In genomic region chr7:334618-335357, GRCh38 we compare ENCODE assay signal across 33 cellular contexts. TPM values are rescaled to one million over a fixed set of nuclear protein-coding genes. Genes with fewer than 3 reads are reported as not detected.
DNase-seq lines count a peak whose midpoint lies in the region; ATAC-seq, FAIRE-seq and TF ChIP-seq lines count a peak whose summit lies in the region.
"Had no signal": no experiment of that assay in that cellular context is flagged by ENCODE, and none has a peak within 500 bp of the region (broad histone marks: within the 10 kb centered on the region; RNA-seq: fewer than 3 reads in every experiment).

No MANE protein-coding gene starts in this region.

- in situ Hi-C loops in K562 (cut with MboI): loop anchor here (5.0 kb wide), 1 partner anchor 188 kb away; no protein-coding TSS in a partner anchor

- H3K79me2 ChIP-seq in K562 (ENCODE audit: control insufficient read depth, insufficient read depth, low read length) (no peaks in the 10 kb centered on the region), neural progenitor cell (ENCODE audit: low read depth) (no peaks in the 10 kb centered on the region), hepatocyte (no peaks in the 10 kb centered on the region)

- no peak overlapping the region for H3K27ac Mint-ChIP-seq in activated naive CD4-positive, alpha-beta T cell treated with anti-CD3 and anti-CD28 coated beads, Interleukin-2, amount 10 ng/mL, durations not matched to agents 7 days and 5 days
- H3K27ac Mint-ChIP-seq in activated naive CD4-positive, alpha-beta T cell treated with anti-CD3 and anti-CD28 coated beads for 36 hours: no peak overlapping the region
- H3K27ac Mint-ChIP-seq in CD8-positive, alpha-beta T cell: no peak overlapping the region
- H3K27ac Mint-ChIP-seq in neural progenitor cell: peak overlapping the region; percentile 81
- H3K27ac Mint-ChIP-seq: natural killer cell treated with Interleukin-12 subunit alpha and Interleukin-12 subunit beta and Interleukin-15 and Interleukin-18, amount 100 ng/mL, for 72 hours had no signal

- H3K9me2 ChIP-seq in hepatocyte (replicated peaks; ENCODE audit: insufficient read depth): no peaks in the 10 kb centered on the region

- H3K4me2 ChIP-seq in K562 (ENCODE audit: insufficient read depth, low read length): no peak overlapping the region
- H3K4me2 ChIP-seq in neural progenitor cell: no peak overlapping the region
- no peak overlapping the region for H3K4me2 ChIP-seq in hepatocyte
- H3K4me2 ChIP-seq: A549 had no signal

- H3K4me3 Mint-ChIP-seq in activated naive CD4-positive, alpha-beta T cell treated with anti-CD3 and anti-CD28 coated beads, Interleukin-2, amount 10 ng/mL, durations not matched to agents 7 days and 5 days: peak overlapping the region; percentile 3
- H3K4me3 Mint-ChIP-seq in activated naive CD4-positive, alpha-beta T cell treated with anti-CD3 and anti-CD28 coated beads for 36 hours: no peak overlapping the region
- H3K4me3 Mint-ChIP-seq in CD8-positive, alpha-beta T cell: peak overlapping the region; percentile 12
- peak overlapping the region; percentile 73 for H3K4me3 Mint-ChIP-seq in neural progenitor cell
- H3K4me3 Mint-ChIP-seq: natural killer cell treated with Interleukin-12 subunit alpha and Interleukin-12 subunit beta and Interleukin-15 and Interleukin-18, amount 100 ng/mL, for 72 hours had no signal

- H3K4me3 ChIP-seq in CD8-positive, alpha-beta T cell (ENCODE audit: low read depth, low read length): no peak overlapping the region
- H3K4me3 ChIP-seq in K562: no peak overlapping the region
- H3K4me3 ChIP-seq in neural progenitor cell: no peak overlapping the region
- H3K4me3 ChIP-seq in hepatocyte: no peak overlapping the region
- H3K4me3 ChIP-seq in psoas muscle: no peak overlapping the region
- H3K4me3 ChIP-seq: A549, left lung, transverse colon had no signal

- no peaks in the 10 kb centered on the region for H3K9me1 ChIP-seq in K562 (ENCODE audit: control insufficient read depth, insufficient read depth, low read length)

- no peak for TF ChIP-seq CTCF in CD8-positive, alpha-beta T cell (IDR thresholded peaks at IDR 0.05)
- no peak for TF ChIP-seq CTCF in K562 (IDR thresholded peaks at IDR 0.05 in 2 of 3, conservative IDR thresholded peaks at IDR 0.05 in 1 of 3; ENCODE audit: insufficient read depth in 2 of 3, low read depth in 1 of 3, low read length in 3 of 3)
- no peak for TF ChIP-seq CTCF in neural progenitor cell (IDR thresholded peaks at IDR 0.05)
- no peak for TF ChIP-seq CTCF in hepatocyte (IDR thresholded peaks at IDR 0.05; ENCODE audit: poor library complexity)
- TF ChIP-seq CTCF in psoas muscle (IDR thresholded peaks at IDR 0.05): no peak

- intact Hi-C loops in activated naive CD4-positive, alpha-beta T cell treated with anti-CD3 and anti-CD28 coated beads for 36 hours (cut with micrococcal nuclease): loop anchor here (5.0 kb wide), 1 partner anchor 398 kb away; no protein-coding TSS in a partner anchor
- intact Hi-C loops in CD8-positive, alpha-beta T cell (cut with DNase I, micrococcal nuclease): loop anchor here (5.0 to 10.0 kb wide), 3 partner anchors 50 to 248 kb away; no protein-coding TSS in a partner anchor
- intact Hi-C loops in K562 (cut with micrococcal nuclease): no loop called here
- intact Hi-C loops in psoas muscle (cut with DNase I): loop anchor here in 1 of 2 donors (5.0 kb wide), 1 partner anchor 183 kb away; the partner anchor contains the start of gene PDGFA

- no peak overlapping the region for H2AFZ ChIP-seq in K562 (ENCODE audit: low read depth, low read length)
- no peak overlapping the region for H2AFZ ChIP-seq in neural progenitor cell (replicated peaks)
- no peak overlapping the region for H2AFZ ChIP-seq in hepatocyte

- H3K4me1 ChIP-seq in CD8-positive, alpha-beta T cell (ENCODE audit: insufficient read depth, low read length): peaks cover 18% of the 10 kb centered on the region
- H3K4me1 ChIP-seq in K562 (replicated peaks in 1 of 2; ENCODE audit: control insufficient read depth in 2 of 2, insufficient read depth in 2 of 2, low read length in 2 of 2): peaks cover 0 to 26% of the 10 kb centered on the region in 2 experiments; a peak in 2 of 5 replicates
- H3K4me1 ChIP-seq in neural progenitor cell: peaks cover 6% of the 10 kb centered on the region
- H3K4me1 ChIP-seq in hepatocyte (ENCODE audit: insufficient read depth): peaks cover 26% of the 10 kb centered on the region
- peaks cover 13% of the 10 kb centered on the region for H3K4me1 ChIP-seq in psoas muscle

- peaks cover 8% of the 10 kb centered on the region for H3K4me1 Mint-ChIP-seq in activated naive CD4-positive, alpha-beta T cell treated with anti-CD3 and anti-CD28 coated beads, Interleukin-2, amount 10 ng/mL, durations not matched to agents 7 days and 5 days
- H3K4me1 Mint-ChIP-seq in activated naive CD4-positive, alpha-beta T cell treated with anti-CD3 and anti-CD28 coated beads for 36 hours (ENCODE audit: low read depth): peaks cover 7% of the 10 kb centered on the region
- H3K4me1 Mint-ChIP-seq in CD8-positive, alpha-beta T cell (ENCODE audit: low read depth): peaks cover 11% of the 10 kb centered on the region
- peaks cover 35% of the 10 kb centered on the region for H3K4me1 Mint-ChIP-seq in neural progenitor cell

- POLR2A ChIA-PET in CD8-positive, alpha-beta T cell (lab: Charles Lee): no interaction called here
- POLR2A ChIA-PET in K562 (lab: Yijun Ruan, JAX): no interaction called here

- no peak for TF ChIP-seq EP300 in K562 (IDR thresholded peaks at IDR 0.05; ENCODE audit: low read length)

- no TSS peak for BruUV-seq in K562 (replicated peaks; lab: Mats Ljungman, UMichigan)

- no peak overlapping the region for H3K27ac ChIP-seq in CD8-positive, alpha-beta T cell (ENCODE audit: low read depth, low read length)
- H3K27ac ChIP-seq in K562 (ENCODE audit: extremely low read depth, low read depth, low read length) (no peak overlapping the region), neural progenitor cell (no peak overlapping the region), hepatocyte (no peak overlapping the region), psoas muscle (no peak overlapping the region)
- H3K27ac ChIP-seq: A549, epithelial cell of prostate, HL-60, left lung, transverse colon had no signal

- 8% methylated on average over 15 of the region's 16 CpGs for WGBS in K562 (ENCODE audit: insufficient coverage, low coverage, missing lambda C conversion rate)
- WGBS in hepatocyte (ENCODE audit: low lambda C conversion rate, missing lambda C conversion rate): 98% methylated on average over 16 of the region's 16 CpGs
- 91 to 94% (median 92%) methylated on average over 16 of the region's 16 CpGs for WGBS in psoas muscle, 3 donors

- ATAC-seq in CD8-positive, alpha-beta T cell: no peak
- ATAC-seq in K562 (no peak), GM18861 (IDR thresholded peaks at IDR 0.05; ENCODE audit: unreplicated experiment) (no peak), psoas muscle (no peak)
- ATAC-seq: A549; left lung; natural killer cell treated with Interleukin-12 subunit alpha and Interleukin-12 subunit beta and Interleukin-15 and Interleukin-18, amount 100 ng/mL, for 72 hours had no signal

- H3K27me3 Mint-ChIP-seq in activated naive CD4-positive, alpha-beta T cell treated with anti-CD3 and anti-CD28 coated beads, Interleukin-2, amount 10 ng/mL, durations not matched to agents 7 days and 5 days: peaks cover 20% of the 10 kb centered on the region
- H3K27me3 Mint-ChIP-seq in activated naive CD4-positive, alpha-beta T cell treated with anti-CD3 and anti-CD28 coated beads for 36 hours (ENCODE audit: low read depth): no peaks in the 10 kb centered on the region
- no peaks in the 10 kb centered on the region for H3K27me3 Mint-ChIP-seq in CD8-positive, alpha-beta T cell (ENCODE audit: low read depth)
- peaks cover 29% of the 10 kb centered on the region for H3K27me3 Mint-ChIP-seq in neural progenitor cell (ENCODE audit: insufficient read depth, low read depth)

- no peak for TF ChIP-seq POLR2A in K562 (conservative IDR thresholded peaks at IDR 0.05)

- CTCF ChIA-PET in activated naive CD4-positive, alpha-beta T cell treated with anti-CD3 and anti-CD28 coated beads, Interleukin-2, amount 10 ng/mL, durations not matched to agents 7 days and 5 days (lab: Charles Lee): interaction anchor here (2.9 kb wide), 1 partner anchor 301 kb away, joined by 18 read pairs; no protein-coding TSS in a partner anchor
- CTCF ChIA-PET in activated naive CD4-positive, alpha-beta T cell treated with anti-CD3 and anti-CD28 coated beads for 36 hours (lab: Charles Lee): interaction anchor here (0.5 kb wide), 1 partner anchor 374 kb away, joined by 3 read pairs; no protein-coding TSS in a partner anchor
- CTCF ChIA-PET in CD8-positive, alpha-beta T cell (lab: Charles Lee): interaction anchor here (0.6 to 1.3 kb wide), 3 partner anchors 302 to 444 kb away, joined by 3 to 4 read pairs (median 4); no protein-coding TSS in a partner anchor
- CTCF ChIA-PET in K562 (lab: Yijun Ruan, JAX; ENCODE audit: low intra/inter-chr PET ratio): no interaction called here

- no peaks in the 10 kb centered on the region for H3K36me3 ChIP-seq in CD8-positive, alpha-beta T cell (ENCODE audit: insufficient read depth, low read length)
- H3K36me3 ChIP-seq in K562 (ENCODE audit: control insufficient read depth, insufficient read depth, low read length): no peaks in the 10 kb centered on the region
- no peaks in the 10 kb centered on the region for H3K36me3 ChIP-seq in neural progenitor cell
- no peaks in the 10 kb centered on the region for H3K36me3 ChIP-seq in hepatocyte (replicated peaks; ENCODE audit: insufficient read depth, low read depth)
- no peaks in the 10 kb centered on the region for H3K36me3 ChIP-seq in psoas muscle (ENCODE audit: insufficient read depth in 1 of 2, low read depth in 1 of 2)
- H3K36me3 ChIP-seq: left lung, transverse colon had no signal

- peaks cover 24% of the 10 kb centered on the region for H3F3A ChIP-seq in neural progenitor cell (ENCODE audit: low read depth)

- H3K9me3 ChIP-seq in CD8-positive, alpha-beta T cell (ENCODE audit: low read length): no peaks in the 10 kb centered on the region
- H3K9me3 ChIP-seq in K562 (replicated peaks; ENCODE audit: control insufficient read depth, insufficient read depth, low read depth, low read length): peaks cover 10% of the 10 kb centered on the region; the same call in 1 of the 2 replicates
- H3K9me3 ChIP-seq in neural progenitor cell (ENCODE audit: low read depth): no peaks in the 10 kb centered on the region
- no peaks in the 10 kb centered on the region for H3K9me3 ChIP-seq in hepatocyte (ENCODE audit: low read depth)
- H3K9me3 ChIP-seq in psoas muscle: no peaks in the 10 kb centered on the region
- H3K9me3 ChIP-seq: A549, left lung, transverse colon had no signal

- FAIRE-seq in K562 (lab: Jason Lieb, UNC): no peak
- FAIRE-seq: A549 had no signal

- H3K36me3 Mint-ChIP-seq in activated naive CD4-positive, alpha-beta T cell treated with anti-CD3 and anti-CD28 coated beads, Interleukin-2, amount 10 ng/mL, durations not matched to agents 7 days and 5 days: no peaks in the 10 kb centered on the region
- H3K36me3 Mint-ChIP-seq in activated naive CD4-positive, alpha-beta T cell treated with anti-CD3 and anti-CD28 coated beads for 36 hours (ENCODE audit: low read depth): no peaks in the 10 kb centered on the region
- H3K36me3 Mint-ChIP-seq in CD8-positive, alpha-beta T cell: no peaks in the 10 kb centered on the region
- H3K36me3 Mint-ChIP-seq in neural progenitor cell: peaks cover 2% of the 10 kb centered on the region
- H3K36me3 Mint-ChIP-seq: immature natural killer cell; natural killer cell treated with Interleukin-12 subunit alpha and Interleukin-12 subunit beta and Interleukin-15 and Interleukin-18, amount 100 ng/mL, for 72 hours had no signal

- no peak for TF ChIP-seq RAD21 in K562 (CRISPR knock-in tag; conservative IDR thresholded peaks at IDR 0.05 in 1 of 2, IDR thresholded peaks at IDR 0.05 in 1 of 2)

- H3K9ac ChIP-seq in K562 (ENCODE audit: insufficient read depth in 1 of 2, low read depth in 2 of 2, low read length in 2 of 2): no peak overlapping the region
- no peak overlapping the region for H3K9ac ChIP-seq in neural progenitor cell

- peaks cover 15% of the 10 kb centered on the region for H3K9me3 Mint-ChIP-seq in activated naive CD4-positive, alpha-beta T cell treated with anti-CD3 and anti-CD28 coated beads, Interleukin-2, amount 10 ng/mL, durations not matched to agents 7 days and 5 days
- H3K9me3 Mint-ChIP-seq in activated naive CD4-positive, alpha-beta T cell treated with anti-CD3 and anti-CD28 coated beads for 36 hours: peaks cover 12% of the 10 kb centered on the region
- no peaks in the 10 kb centered on the region for H3K9me3 Mint-ChIP-seq in CD8-positive, alpha-beta T cell
- peaks cover 9% of the 10 kb centered on the region for H3K9me3 Mint-ChIP-seq in neural progenitor cell

- peak; percentile 13 for DNase-seq in activated naive CD4-positive, alpha-beta T cell treated with anti-CD3 and anti-CD28 coated beads, Interleukin-2, amount 10 ng/mL, durations not matched to agents 7 days and 5 days
- DNase-seq in activated naive CD4-positive, alpha-beta T cell treated with anti-CD3 and anti-CD28 coated beads for 36 hours: no peak
- no peak for DNase-seq in CD8-positive, alpha-beta T cell
- DNase-seq in K562 (ENCODE audit: extremely low read depth in 1 of 4, low spot score in 3 of 4) (no peak), neural progenitor cell (ENCODE audit: low spot score) (no peak), hepatocyte (ENCODE audit: low spot score) (no peak), psoas muscle (no peak)
- DNase-seq: activated CD4-positive, alpha-beta T cell treated with anti-CD3 and anti-CD28 coated beads for 48 hours; activated effector memory CD4-positive, alpha-beta T cell treated with Interleukin-2 at 50 U/mL for 16 hours; amygdala; central memory CD4-positive, alpha-beta T cell; EL; immature natural killer cell; NCI-H1105; NCI-H2029; NCI-H226; NCI-H82; SHP77 treated with DMSO at 0.1 percent for 48 hours; stimulated activated CD4-positive, alpha-beta T cell treated with anti-CD3 and anti-CD28 coated beads, Interleukin-2, amount 100 ng/mL, for 48 hours; stimulated activated naive CD4-positive, alpha-beta T cell; SW 1271; transverse colon had no signal

- 0 out of 2 replicates have a peak, but pooled peaks cover 5% of the 10 kb centered on the region for H4K20me1 ChIP-seq in K562 (replicated peaks; ENCODE audit: control insufficient read depth, insufficient read depth, low read length)
- no peaks in the 10 kb centered on the region for H4K20me1 ChIP-seq in neural progenitor cell (ENCODE audit: low read depth)
- H4K20me1 ChIP-seq in hepatocyte (ENCODE audit: insufficient read depth, poor library complexity, severe bottlenecking): no peaks in the 10 kb centered on the region

- H3K27me3 ChIP-seq in CD8-positive, alpha-beta T cell (ENCODE audit: insufficient read depth, low read length): no peaks in the 10 kb centered on the region
- H3K27me3 ChIP-seq in K562 (ENCODE audit: control insufficient read depth in 2 of 2, insufficient read depth in 2 of 2, low read length in 2 of 2) (peaks cover 28 to 48% of the 10 kb centered on the region in 2 experiments), neural progenitor cell (no peaks in the 10 kb centered on the region), hepatocyte (no peaks in the 10 kb centered on the region), psoas muscle (ENCODE audit: insufficient read depth in 3 of 3, low read length in 2 of 3) (peaks cover 0 to 12% (median 0%) of the 10 kb centered on the region in 3 donors)
- H3K27me3 ChIP-seq: transverse colon had no signal

RNA-seq across cellular contexts. Expression of gene FOXL3, which starts 44.8 kb away (rescaled TPM):
- total RNA-seq in activated naive CD4-positive, alpha-beta T cell treated with anti-CD3 and anti-CD28 coated beads for 36 hours: not detected
- not detected for total RNA-seq in CD8-positive, alpha-beta T cell
- not detected in 2 replicates for total RNA-seq in K562 (2011; cell fraction: chromatin; rRNA removed; ENCODE audit: low replicate concordance)
- not detected in 2 replicates for total RNA-seq in K562 (2011; cell fraction: nucleolus; rRNA removed)
- total RNA-seq in K562 (2011; cell fraction: nucleoplasm; rRNA removed): not detected in 2 replicates
- total RNA-seq in K562 (2014; rRNA removed) (not detected in 2 replicates), K562 (2014; rRNA removed; fragmentation: Illumina TruSeq; extraction: Trizol) (not detected in 2 replicates), K562 (2015; rRNA removed; fragmentation: Illumina TruSeq; extraction: Trizol) (not detected in 2 replicates), K562 (2021) (not detected in 2 replicates), neural progenitor cell (ENCODE audit: low replicate concordance) (not detected in 2 replicates), hepatocyte (not detected in 2 replicates), psoas muscle (not detected)
- polyA plus RNA-seq in K562 (2011; rRNA removed) (not detected in 2 replicates), K562 (2014; fragmentation: Illumina TruSeq; extraction: Trizol) (not detected in 2 replicates), K562 (2014; fragmentation: Nextera tagmentation; extraction: Ambion mirVana) (not detected), K562 (2014; rRNA removed) (not detected in 2 replicates), hepatocyte (not detected in 2 replicates), psoas muscle (not detected)
- polyA plus RNA-seq in K562 (2011; cell fraction: cytosol; rRNA removed): not detected in 2 replicates
- polyA plus RNA-seq in K562 (2011; cell fraction: nucleus; rRNA removed): not detected in 2 replicates
- polyA plus RNA-seq in K562 (2012): not detected in 2 replicates
- polyA minus RNA-seq in K562 (2011; rRNA and poly(A)+ RNA removed): not detected in 2 replicates
- polyA minus RNA-seq in K562 (2011; cell fraction: cytosol; rRNA and poly(A)+ RNA removed): not detected in 2 replicates
- not detected in 2 replicates for polyA minus RNA-seq in K562 (2011; cell fraction: nucleus; rRNA and poly(A)+ RNA removed)
- total RNA-seq: dermis microvascular lymphatic vessel endothelial cell; H4; left lung; natural killer cell treated with Interleukin-12 subunit alpha and Interleukin-12 subunit beta and Interleukin-15 and Interleukin-18, amount 100 ng/mL, for 72 hours; OCI-LY7; pulmonary artery endothelial cell; transverse colon had no signal
- polyA plus RNA-seq: A549, BJ, immature natural killer cell had no signal
